ENCODE assay signal across 1 cellular context in genomic region chr1:60283690-60284089, GRCh38.
A peak's percentile ranks its signal among the peaks of the same experiment; 100 is the strongest.
TF ChIP-seq lines count a peak whose summit lies in the region.

No MANE protein-coding gene starts in this region.

TF ChIP-seq in H1, 55 proteins besides CTCF, POLR2A, EP300 and RAD21:
- TF ChIP-seq POU5F1 (IDR thresholded peaks at IDR 0.05; ENCODE audit: low read depth, low read length) (no peak), MAFK (IDR thresholded peaks at IDR 0.05; ENCODE audit: low read depth, low read length) (0 out of 2 replicates have a peak, but pooled peaks have one; percentile 22)
